21 cellular contexts compared by ENCODE assay signal in the genomic region with DNA sequence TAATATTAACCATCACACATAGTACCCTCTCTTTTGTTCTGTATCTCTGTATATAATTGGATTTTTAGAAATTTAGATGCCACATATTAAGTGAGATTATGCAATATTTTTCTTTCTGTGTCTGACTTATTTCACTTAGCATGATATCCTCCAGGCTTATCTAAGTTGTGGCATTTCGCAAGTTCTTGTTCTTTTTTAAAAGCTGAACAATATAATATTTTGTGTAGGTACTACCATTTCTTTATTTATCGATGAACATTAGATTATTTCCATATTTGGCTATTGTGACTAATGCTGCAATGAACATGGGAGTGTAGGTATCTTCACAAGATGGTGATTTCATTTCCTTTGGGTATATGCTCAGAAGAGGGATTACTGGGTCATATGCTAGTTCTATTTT.
"Had no signal": no experiment of that assay in that cellular context is flagged by ENCODE, and none has a peak within 500 bp of the region (broad histone marks: within the 10 kb centered on the region; RNA-seq: fewer than 3 reads in every experiment).

No MANE protein-coding gene starts in this region.

- H3K27ac Mint-ChIP-seq: activated CD8-positive, alpha-beta T cell treated with anti-CD3 and anti-CD28 coated beads, Interleukin-2, amount 10 ng/mL, durations not matched to agents 7 days and 5 days; activated naive CD4-positive, alpha-beta T cell treated with anti-CD3 and anti-CD28 coated beads, Interleukin-2, amount 50 U/mL, for 24 hours; activated T-helper 1 cell treated with anti-CD3 and anti-CD28 coated beads, Interleukin-12 subunit alpha, Interleukin-12 subunit beta, Interleukin-2, Interleukin-4 antibody, amounts not matched to agents 30 ng/mL and 10 ng/mL and 1 ng/mL, durations not matched to agents 14 hours and 24 hours and 36 hours; memory B cell; nephron progenitor cell; stimulated activated memory B cell treated with anti-CD40 and anti-IgM and Interleukin-4, amounts not matched to agents 10 μg/mL and 1 μg/mL and 100 μg/mL, for 72 hours; T-cell; T-helper 2 cell treated with Interferon-gamma antibody and Interleukin-4, amounts not matched to agents 5 μg/mL and 100 μg/mL, for 36 hours had no signal

- H3K4me3 Mint-ChIP-seq: activated CD8-positive, alpha-beta T cell treated with anti-CD3 and anti-CD28 coated beads, Interleukin-2, amount 10 ng/mL, durations not matched to agents 7 days and 5 days; activated naive CD4-positive, alpha-beta T cell treated with anti-CD3 and anti-CD28 coated beads, Interleukin-2, amount 50 U/mL, for 24 hours; activated T-helper 1 cell treated with anti-CD3 and anti-CD28 coated beads, Interleukin-12 subunit alpha, Interleukin-12 subunit beta, Interleukin-2, Interleukin-4 antibody, amounts not matched to agents 30 ng/mL and 10 ng/mL and 1 ng/mL, durations not matched to agents 14 hours and 24 hours and 36 hours; memory B cell; nephron progenitor cell; stimulated activated memory B cell treated with anti-CD40 and anti-IgM and Interleukin-4, amounts not matched to agents 10 μg/mL and 1 μg/mL and 100 μg/mL, for 72 hours; T-cell; T-helper 2 cell treated with Interferon-gamma antibody and Interleukin-4, amounts not matched to agents 5 μg/mL and 100 μg/mL, for 36 hours had no signal

- H3K4me1 Mint-ChIP-seq: activated naive CD4-positive, alpha-beta T cell treated with anti-CD3 and anti-CD28 coated beads, Interleukin-2, amount 50 U/mL, for 24 hours; memory B cell; nephron progenitor cell; stimulated activated memory B cell treated with anti-CD40 and anti-IgM and Interleukin-4, amounts not matched to agents 10 μg/mL and 1 μg/mL and 100 μg/mL, for 72 hours; T-cell had no signal

- H3K27me3 Mint-ChIP-seq: memory B cell; stimulated activated memory B cell treated with anti-CD40 and anti-IgM and Interleukin-4, amounts not matched to agents 10 μg/mL and 1 μg/mL and 100 μg/mL, for 72 hours; T-cell had no signal

- DNase-seq: activated CD4-positive, alpha-beta T cell treated with anti-CD3 and anti-CD28 coated beads for 1 hour; activated CD4-positive, alpha-beta T cell treated with anti-CD3 and anti-CD28 coated beads, Interleukin-2, amount 50 U/mL, for 1 hour; activated CD8-positive, alpha-beta T cell treated with anti-CD3 and anti-CD28 coated beads, Interleukin-2, amount 10 ng/mL, durations not matched to agents 7 days and 5 days; activated gamma-delta T cell; gastrocnemius medialis; hypothalamus; nephron progenitor cell; right cardiac atrium; stimulated activated CD4-positive, alpha-beta T cell treated with anti-CD3 and anti-CD28 coated beads, Interleukin-2, amount 100 ng/mL, for 24 hours; stomach; T-cell; transverse colon; WERI-Rb-1 had no signal

- H3K36me3 Mint-ChIP-seq: stimulated activated memory B cell treated with anti-CD40 and anti-IgM and Interleukin-4, amounts not matched to agents 10 μg/mL and 1 μg/mL and 100 μg/mL, for 72 hours; T-cell had no signal

- ATAC-seq: activated CD8-positive, alpha-beta T cell treated with anti-CD3 and anti-CD28 coated beads, Interleukin-2, amount 10 ng/mL, durations not matched to agents 7 days and 5 days; gastrocnemius medialis; right cardiac atrium; stimulated activated memory B cell treated with anti-CD40 and anti-IgM and Interleukin-4, amounts not matched to agents 10 μg/mL and 1 μg/mL and 100 μg/mL, for 72 hours; T-cell had no signal

- H3K4me3 ChIP-seq: ascending aorta, cardiac muscle cell, gastrocnemius medialis, skin epidermis, stomach, transverse colon had no signal
